ENCODE assay signal across 26 cellular contexts in the genomic region with DNA sequence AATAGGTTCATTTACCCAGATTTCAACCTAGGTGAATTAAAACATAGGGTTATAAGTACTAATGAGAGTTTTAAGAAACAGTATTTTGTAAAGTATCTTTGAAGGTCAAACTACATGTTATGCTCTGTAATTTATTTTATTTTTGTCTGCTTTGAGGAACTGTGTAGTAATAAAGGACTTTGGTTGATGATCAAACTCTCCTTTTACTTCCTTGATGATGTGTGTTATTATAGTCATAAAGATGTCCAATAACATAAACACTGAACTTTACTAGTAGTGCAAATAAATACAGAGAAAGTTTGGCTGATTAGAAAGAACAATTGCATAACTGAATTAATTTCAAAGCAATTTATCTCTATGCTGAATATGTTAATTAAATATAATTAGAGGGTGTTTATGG. TPM values are rescaled to one million over a fixed set of nuclear protein-coding genes. Genes with fewer than 3 reads are reported as not detected.
"Had no signal": no experiment of that assay in that cellular context is flagged by ENCODE, and none has a peak within 500 bp of the region (broad histone marks: within the 10 kb centered on the region; RNA-seq: fewer than 3 reads in every experiment).

No MANE protein-coding gene starts in this region.

- H3K4me1 Mint-ChIP-seq: activated CD4-positive, alpha-beta memory T cell treated with anti-CD3 and anti-CD28 coated beads, Interleukin-2, amount 10 ng/mL, durations not matched to agents 7 days and 5 days; activated naive CD4-positive, alpha-beta T cell treated with anti-CD3 and anti-CD28 coated beads, Interleukin-2, amount 10 ng/mL, durations not matched to agents 7 days and 5 days; activated naive CD8-positive, alpha-beta T cell treated with anti-CD3 and anti-CD28 coated beads for 36 hours had no signal

- H3K27me3 ChIP-seq: brain microvascular endothelial cell, cardiac muscle cell had no signal

- ATAC-seq: activated T-cell treated with anti-CD3 and anti-CD28 coated beads, Interleukin-2, amount 50 U/mL, for 72 hours; K562; Right ventricle myocardium inferior; T-cell had no signal

- DNase-seq: activated CD4-positive, alpha-beta memory T cell treated with anti-CD3 and anti-CD28 coated beads, Interleukin-2, amount 10 ng/mL, durations not matched to agents 7 days and 5 days; activated CD4-positive, alpha-beta T cell treated with anti-CD3 and anti-CD28 coated beads, Interleukin-2, amount 50 U/mL, for 1 hour; activated CD4-positive, CD25-positive, alpha-beta regulatory T cell; activated gamma-delta T cell treated with Interleukin-2 at 50 U/mL for 16 hours; activated naive CD4-positive, alpha-beta T cell treated with anti-CD3 and anti-CD28 coated beads, Interleukin-2, amount 10 ng/mL, durations not matched to agents 7 days and 5 days; activated naive CD8-positive, alpha-beta T cell treated with anti-CD3 and anti-CD28 coated beads for 36 hours; activated T-cell treated with anti-CD3 and anti-CD28 coated beads for 4 hours; activated T-cell treated with anti-CD3 and anti-CD28 coated beads, Interleukin-2, amount 50 U/mL, for 72 hours; brain microvascular endothelial cell; Karpas-422; MM.1S; NCI-H1105; NCI-H1436; NCI-H187; NCI-H2081; NCI-H510A treated with DMSO at 0.1 percent for 48 hours; RPMI8226; T-cell; T-helper 2 cell; T1000 had no signal

- H3K4me3 Mint-ChIP-seq: activated CD4-positive, alpha-beta memory T cell treated with anti-CD3 and anti-CD28 coated beads, Interleukin-2, amount 10 ng/mL, durations not matched to agents 7 days and 5 days; activated naive CD4-positive, alpha-beta T cell treated with anti-CD3 and anti-CD28 coated beads, Interleukin-2, amount 10 ng/mL, durations not matched to agents 7 days and 5 days; activated naive CD8-positive, alpha-beta T cell treated with anti-CD3 and anti-CD28 coated beads for 36 hours; activated T-cell treated with anti-CD3 and anti-CD28 coated beads, Interleukin-2, amount 50 U/mL, for 72 hours; T-cell had no signal

- H3K4me3 ChIP-seq: cardiac muscle cell, K562, SK-N-MC had no signal

- H3K9me3 Mint-ChIP-seq: activated CD4-positive, alpha-beta memory T cell treated with anti-CD3 and anti-CD28 coated beads, Interleukin-2, amount 10 ng/mL, durations not matched to agents 7 days and 5 days; activated naive CD4-positive, alpha-beta T cell treated with anti-CD3 and anti-CD28 coated beads, Interleukin-2, amount 10 ng/mL, durations not matched to agents 7 days and 5 days; activated T-helper 2 cell treated with anti-CD3 and anti-CD28 coated beads, Interferon-gamma antibody, Interleukin-2, Interleukin-4, amounts not matched to agents 10 μg/mL and 5 μg/mL and 100 μg/mL, durations not matched to agents 14 hours and 24 hours and 36 hours had no signal

- H3K27ac Mint-ChIP-seq: activated CD4-positive, alpha-beta memory T cell treated with anti-CD3 and anti-CD28 coated beads, Interleukin-2, amount 10 ng/mL, durations not matched to agents 7 days and 5 days; activated naive CD4-positive, alpha-beta T cell treated with anti-CD3 and anti-CD28 coated beads, Interleukin-2, amount 10 ng/mL, durations not matched to agents 7 days and 5 days; activated naive CD8-positive, alpha-beta T cell treated with anti-CD3 and anti-CD28 coated beads for 36 hours; activated T-cell treated with anti-CD3 and anti-CD28 coated beads, Interleukin-2, amount 50 U/mL, for 72 hours; activated T-helper 2 cell treated with anti-CD3 and anti-CD28 coated beads, Interferon-gamma antibody, Interleukin-2, Interleukin-4, amounts not matched to agents 10 μg/mL and 5 μg/mL and 100 μg/mL, durations not matched to agents 14 hours and 24 hours and 36 hours; T-cell had no signal

- H3K27ac ChIP-seq: brain microvascular endothelial cell, cardiac muscle cell, SK-N-MC had no signal

- H3K36me3 ChIP-seq: brain microvascular endothelial cell, cardiac muscle cell had no signal

- H3K36me3 Mint-ChIP-seq: activated naive CD4-positive, alpha-beta T cell treated with anti-CD3 and anti-CD28 coated beads, Interleukin-2, amount 10 ng/mL, durations not matched to agents 7 days and 5 days; activated naive CD8-positive, alpha-beta T cell treated with anti-CD3 and anti-CD28 coated beads for 36 hours; T-cell had no signal

RNA-seq across cellular contexts. Expression of a gene that starts 6.3 kb away (rescaled TPM):
- total RNA-seq: activated CD4-positive, alpha-beta memory T cell treated with anti-CD3 and anti-CD28 coated beads, Interleukin-2, amount 10 ng/mL, durations not matched to agents 7 days and 5 days; activated CD8-positive, alpha-beta memory T cell treated with anti-CD3 and anti-CD28 coated beads for 36 hours; activated naive CD8-positive, alpha-beta T cell treated with anti-CD3 and anti-CD28 coated beads for 36 hours; activated T-cell treated with anti-CD3 and anti-CD28 coated beads, Interleukin-2, amount 50 U/mL, for 72 hours; activated T-helper 2 cell treated with anti-CD3 and anti-CD28 coated beads, Interferon-gamma antibody, Interleukin-2, Interleukin-4, amounts not matched to agents 10 μg/mL and 5 μg/mL and 100 μg/mL, durations not matched to agents 14 hours and 24 hours and 36 hours had no signal
